In genomic region chr20:17024513-17025105, GRCh38 we compare ENCODE assay signal across 1 cellular context.
TF ChIP-seq lines count a peak whose summit lies in the region.

No MANE protein-coding gene starts in this region.

TF ChIP-seq in IMR-90, 13 proteins besides CTCF, POLR2A, EP300 and RAD21:
- TF ChIP-seq NFE2L2 (IDR thresholded peaks at IDR 0.05; ENCODE audit: low read depth, low read length) (peak; percentile 73; the same call in 1 of the 2 replicates), FOS (IDR thresholded peaks at IDR 0.05; ENCODE audit: low read depth, low read length) (peak; percentile 22; the same call in 1 of the 2 replicates), MAZ (IDR thresholded peaks at IDR 0.05; ENCODE audit: borderline replicate concordance, low read depth, low read length) (peak; percentile 39; the same call in 1 of the 2 replicates), MXI1 (IDR thresholded peaks at IDR 0.05; ENCODE audit: borderline replicate concordance, low read depth, low read length) (no peak), BHLHE40 (IDR thresholded peaks at IDR 0.05; ENCODE audit: low read depth, low read length) (no peak), RCOR1 (IDR thresholded peaks at IDR 0.05; ENCODE audit: insufficient replicate concordance, low read length) (no peak), CEBPB (IDR thresholded peaks at IDR 0.05; ENCODE audit: low read depth, low read length) (no peak)
TF ChIP-seq in IMR-90: peak in this region for 3.
